In genomic region chr11:3169952-3170755, GRCh38 we compare ENCODE assay signal across 1 cellular context.
TF ChIP-seq lines count a peak whose summit lies in the region.

No MANE protein-coding gene starts in this region.

TF ChIP-seq in H1, 55 proteins besides CTCF, POLR2A, EP300 and RAD21 (continued from another document):
- no peak for TF ChIP-seq RXRA (IDR thresholded peaks at IDR 0.05; ENCODE audit: insufficient read depth, low read depth, low read length)
- TF ChIP-seq SIX5 (IDR thresholded peaks at IDR 0.05; ENCODE audit: low read depth, low read length) = no peak
- no peak for TF ChIP-seq CREB1 (IDR thresholded peaks at IDR 0.05)
- TF ChIP-seq CTBP2 (IDR thresholded peaks at IDR 0.05; ENCODE audit: borderline replicate concordance, insufficient read depth, insufficient read length, low read length) = no peak
- no peak for TF ChIP-seq JUN (IDR thresholded peaks at IDR 0.05; ENCODE audit: low read depth, low read length)
- TF ChIP-seq JUND (IDR thresholded peaks at IDR 0.05; ENCODE audit: low read length) = no peak
- TF ChIP-seq SP1 (IDR thresholded peaks at IDR 0.05; ENCODE audit: low read depth, low read length) = no peak
- TF ChIP-seq TAF7 (optimal IDR thresholded peaks at IDR 0.05; ENCODE audit: borderline replicate concordance, low read depth, low read length) = no peak
- no peak for TF ChIP-seq NRF1 (IDR thresholded peaks at IDR 0.05; ENCODE audit: low read depth, low read length)
- TF ChIP-seq TEAD4 (IDR thresholded peaks at IDR 0.05; ENCODE audit: low read depth, low read length) = no peak
- TF ChIP-seq HDAC6 (IDR thresholded peaks at IDR 0.05; ENCODE audit: low read depth, low read length) = no peak
- no peak for TF ChIP-seq TAF1 (IDR thresholded peaks at IDR 0.05; ENCODE audit: low read depth, low read length)
- no peak for TF ChIP-seq SP4 (IDR thresholded peaks at IDR 0.05; ENCODE audit: low read length)
- no peak for TF ChIP-seq ZNF274 (IDR thresholded peaks at IDR 0.05; ENCODE audit: borderline replicate concordance, extremely low read depth, low read length)
- no peak for TF ChIP-seq RFX5 (IDR thresholded peaks at IDR 0.05; ENCODE audit: borderline replicate concordance, low read depth, low read length)
- no peak for TF ChIP-seq EGR1 (IDR thresholded peaks at IDR 0.05; ENCODE audit: borderline replicate concordance, low read depth, low read length)
